Comparison of ENCODE assay signal across 27 cellular contexts in the genomic region with DNA sequence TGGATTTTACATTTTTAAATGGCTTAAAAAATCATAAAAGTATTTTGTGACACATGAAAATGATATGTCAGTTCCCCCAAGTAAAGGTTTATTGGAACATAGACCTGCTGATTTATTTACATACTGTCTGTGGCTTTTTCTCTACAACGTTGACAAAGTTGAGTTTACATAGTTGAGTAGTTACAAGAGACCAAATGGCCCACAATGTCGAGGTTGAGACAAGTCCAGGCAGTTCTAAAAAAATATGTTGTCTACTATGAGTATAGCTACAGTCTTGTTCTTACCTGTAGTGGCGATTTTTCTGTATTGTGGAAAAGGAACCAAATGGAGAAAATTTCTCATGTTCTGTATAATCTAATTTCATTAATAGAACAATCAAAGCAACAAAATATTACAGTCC.
"Had no signal": no experiment of that assay in that cellular context is flagged by ENCODE, and none has a peak within 500 bp of the region (broad histone marks: within the 10 kb centered on the region; RNA-seq: fewer than 3 reads in every experiment).

No MANE protein-coding gene starts in this region.

- DNase-seq: activated CD4-positive, alpha-beta memory T cell treated with anti-CD3 and anti-CD28 coated beads for 36 hours; activated CD4-positive, alpha-beta T cell treated with anti-CD3 and anti-CD28 coated beads, Interleukin-2, amount 10 ng/mL, durations not matched to agents 24 days and 14 days; activated CD4-positive, CD25-positive, alpha-beta regulatory T cell treated with anti-CD3 and anti-CD28 coated beads, Interleukin-2, amount 50 U/mL, for 72 hours; activated CD8-positive, alpha-beta memory T cell treated with anti-CD3 and anti-CD28 coated beads, Interleukin-2, amount 50 U/mL, for 48 hours; activated gamma-delta T cell treated with Interleukin-2 at 50 U/mL for 16 hours; activated naive CD8-positive, alpha-beta T cell treated with anti-CD3 and anti-CD28 coated beads, Interleukin-2, amount 50 U/mL, for 24 hours; activated T-cell treated with anti-CD3 and anti-CD28 coated beads, Interleukin-2, amount 50 U/mL, for 24 hours; amygdala; erythroblast; islet precursor cell; left cardiac atrium; left ventricle myocardium superior; naive thymus-derived CD8-positive, alpha-beta T cell; nucleus accumbens; pancreas; psoas muscle; stimulated activated CD4-positive, alpha-beta T cell treated with anti-CD3 and anti-CD28 coated beads, Interleukin-15, amount 100 ng/mL, for 24 hours; stimulated activated CD4-positive, alpha-beta T cell treated with anti-CD3 and anti-CD28 coated beads, Interleukin-2, amount 100 ng/mL, for 24 hours; stimulated activated naive CD4-positive, alpha-beta T cell; T-helper 17 cell; T1000; tibial artery; upper lobe of right lung had no signal

- H2AFZ ChIP-seq: hepatocyte had no signal

- H3K9me3 ChIP-seq: gastroesophageal sphincter, pancreas, psoas muscle, suprapubic skin, tibial artery, upper lobe of right lung had no signal

- H3K4me1 ChIP-seq: gastroesophageal sphincter, pancreas, psoas muscle, suprapubic skin, tibial artery, upper lobe of right lung had no signal

- H3K4me2 ChIP-seq: hepatocyte had no signal

- H3K27ac ChIP-seq: gastroesophageal sphincter, hepatocyte, pancreas, psoas muscle, suprapubic skin, tibial artery, upper lobe of right lung had no signal

- H3K36me3 ChIP-seq: gastroesophageal sphincter, pancreas, suprapubic skin, tibial artery, upper lobe of right lung had no signal

- ATAC-seq: activated naive CD8-positive, alpha-beta T cell treated with anti-CD3 and anti-CD28 coated beads, Interleukin-2, amount 50 U/mL, for 24 hours; gastroesophageal sphincter; left ventricle myocardium superior; naive thymus-derived CD8-positive, alpha-beta T cell; pancreas; psoas muscle; T-helper 17 cell; upper lobe of right lung had no signal

- H3K27me3 ChIP-seq: gastroesophageal sphincter, hepatocyte, pancreas, suprapubic skin, tibial artery, upper lobe of right lung had no signal

- H3K4me3 ChIP-seq: gastroesophageal sphincter, hepatocyte, pancreas, psoas muscle, suprapubic skin, tibial artery, upper lobe of right lung had no signal

- FAIRE-seq: endometrium, pancreas had no signal
